ENCODE assay signal across 10 cellular contexts in the genomic region with DNA sequence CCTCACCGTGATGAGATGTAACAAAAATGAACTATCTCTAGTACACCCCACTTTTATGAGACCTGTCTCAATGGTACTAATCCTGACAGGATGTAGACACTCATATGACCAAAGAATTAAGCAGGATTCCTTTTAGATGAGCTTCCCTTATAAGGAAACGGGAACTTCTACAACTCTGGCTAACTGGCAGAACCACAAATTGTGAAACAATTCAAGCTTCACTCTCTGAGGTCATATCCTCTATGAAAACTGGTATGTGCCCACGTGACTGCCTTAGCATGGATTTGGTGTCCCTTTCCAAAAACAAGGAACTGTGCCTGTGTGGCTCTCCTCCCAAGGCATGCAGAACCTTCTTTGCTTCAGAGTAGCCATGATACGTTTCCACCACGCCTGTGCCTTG. TPM values are rescaled to one million over a fixed set of nuclear protein-coding genes. Genes with fewer than 3 reads are reported as not detected.
A peak's percentile ranks its signal among the peaks of the same experiment; 100 is the strongest.
DNase-seq lines count a peak whose midpoint lies in the region; ATAC-seq and TF ChIP-seq lines count a peak whose summit lies in the region.
"Had no signal": no experiment of that assay in that cellular context is flagged by ENCODE, and none has a peak within 500 bp of the region (broad histone marks: within the 10 kb centered on the region; RNA-seq: fewer than 3 reads in every experiment).

No MANE protein-coding gene starts in this region.

- H3K4me3 Mint-ChIP-seq in activated CD8-positive, alpha-beta T cell treated with anti-CD3 and anti-CD28 coated beads, Interleukin-2, amount 10 ng/mL, durations not matched to agents 7 days and 5 days, result no peak overlapping the region
- H3K4me3 Mint-ChIP-seq in activated CD8-positive, alpha-beta T cell treated with anti-CD3 and anti-CD28 coated beads for 36 hours, result no peak overlapping the region

- intact Hi-C loops in activated CD8-positive, alpha-beta T cell treated with anti-CD3 and anti-CD28 coated beads for 36 hours (cut with micrococcal nuclease), result loop anchor here (5.0 kb wide), 1 partner anchor 86 kb away; no protein-coding TSS in a partner anchor

- no peak for DNase-seq in activated CD8-positive, alpha-beta T cell treated with anti-CD3 and anti-CD28 coated beads, Interleukin-2, amount 10 ng/mL, durations not matched to agents 7 days and 5 days
- DNase-seq in activated CD8-positive, alpha-beta T cell treated with anti-CD3 and anti-CD28 coated beads for 36 hours, result no peak
- DNase-seq in astrocyte of the spinal cord (ENCODE audit: low read depth, low spot score) (peak; percentile 77), kidney glomerular epithelial cell (lab: John Stamatoyannopoulos, UW) (peak; percentile 42), upper lobe of left lung (peak in 1 of 2 donors; percentile 76), DMS 273 (lab: John Stamatoyannopoulos, UW; ENCODE audit: unreplicated experiment) (no peak), globus pallidus (ENCODE audit: low spot score) (no peak), GM10266 (ENCODE audit: extremely low spot score) (no peak)
- DNase-seq: anterior cingulate cortex had no signal

- peaks cover 11 to 12% (median 12%) of the 10 kb centered on the region in 4 donors for H3K4me1 ChIP-seq in upper lobe of left lung

- H3K36me3 ChIP-seq in upper lobe of left lung, result peaks cover 0 to 16% (median 12%) of the 10 kb centered on the region in 4 donors

- peak overlapping the region; percentile 3 for H3K27ac Mint-ChIP-seq in activated CD8-positive, alpha-beta T cell treated with anti-CD3 and anti-CD28 coated beads, Interleukin-2, amount 10 ng/mL, durations not matched to agents 7 days and 5 days
- no peak overlapping the region for H3K27ac Mint-ChIP-seq in activated CD8-positive, alpha-beta T cell treated with anti-CD3 and anti-CD28 coated beads for 36 hours

- TF ChIP-seq EP300 in upper lobe of left lung (IDR thresholded peaks at IDR 0.05), result peak in 1 of 4 donors; percentile 15

- H3K9me3 ChIP-seq in upper lobe of left lung, result no peaks in the 10 kb centered on the region

- H3K36me3 Mint-ChIP-seq in activated CD8-positive, alpha-beta T cell treated with anti-CD3 and anti-CD28 coated beads, Interleukin-2, amount 10 ng/mL, durations not matched to agents 7 days and 5 days (ENCODE audit: low read depth), result peaks cover 52% of the 10 kb centered on the region
- peaks cover 64% of the 10 kb centered on the region for H3K36me3 Mint-ChIP-seq in activated CD8-positive, alpha-beta T cell treated with anti-CD3 and anti-CD28 coated beads for 36 hours (ENCODE audit: low read depth)

- 61 to 83% methylated on average over 5 of the region's 5 CpGs for WGBS in upper lobe of left lung, 2 donors

- CTCF ChIA-PET in activated CD8-positive, alpha-beta T cell treated with anti-CD3 and anti-CD28 coated beads, Interleukin-2, amount 10 ng/mL, durations not matched to agents 7 days and 5 days (lab: Charles Lee), result interaction anchor here (1.1 to 8.1 kb wide), 10 partner anchors 11 to 165 kb away, joined by 3 to 129 read pairs (median 20); a partner anchor contains a TSS
- CTCF ChIA-PET in activated CD8-positive, alpha-beta T cell treated with anti-CD3 and anti-CD28 coated beads for 36 hours (lab: Charles Lee), result interaction anchor here (1.0 to 7.6 kb wide), 7 partner anchors 11 to 238 kb away, joined by 3 to 97 read pairs (median 20); a partner anchor contains a TSS

- in situ Hi-C loops in astrocyte of the spinal cord (cut with HindIII; ENCODE audit: low sequenced_read_pairs), result no loop called here

- H3K4me3 ChIP-seq in astrocyte of the spinal cord (ENCODE audit: low read depth, low read length), result no peak overlapping the region
- no peak overlapping the region for H3K4me3 ChIP-seq in upper lobe of left lung

- no peaks in the 10 kb centered on the region for H3K9me3 Mint-ChIP-seq in activated CD8-positive, alpha-beta T cell treated with anti-CD3 and anti-CD28 coated beads, Interleukin-2, amount 10 ng/mL, durations not matched to agents 7 days and 5 days (ENCODE audit: insufficient read depth)
- peaks cover 5% of the 10 kb centered on the region for H3K9me3 Mint-ChIP-seq in activated CD8-positive, alpha-beta T cell treated with anti-CD3 and anti-CD28 coated beads for 36 hours

- TF ChIP-seq POLR2A in upper lobe of left lung (IDR thresholded peaks at IDR 0.05), result no peak

- peaks cover 12% of the 10 kb centered on the region for H3K4me1 Mint-ChIP-seq in activated CD8-positive, alpha-beta T cell treated with anti-CD3 and anti-CD28 coated beads, Interleukin-2, amount 10 ng/mL, durations not matched to agents 7 days and 5 days (ENCODE audit: low read depth)
- H3K4me1 Mint-ChIP-seq in activated CD8-positive, alpha-beta T cell treated with anti-CD3 and anti-CD28 coated beads for 36 hours (ENCODE audit: low read depth), result peaks cover 7% of the 10 kb centered on the region

- ATAC-seq in activated CD8-positive, alpha-beta T cell treated with anti-CD3 and anti-CD28 coated beads, Interleukin-2, amount 10 ng/mL, durations not matched to agents 7 days and 5 days, result no peak
- ATAC-seq in activated CD8-positive, alpha-beta T cell treated with anti-CD3 and anti-CD28 coated beads for 36 hours, result no peak
- ATAC-seq in upper lobe of left lung (ENCODE audit: low FRiP score in 2 of 2), result peak; percentile 12 to 80

- POLR2A ChIA-PET in activated CD8-positive, alpha-beta T cell treated with anti-CD3 and anti-CD28 coated beads, Interleukin-2, amount 10 ng/mL, durations not matched to agents 7 days and 5 days (lab: Charles Lee), result no interaction called here
- POLR2A ChIA-PET in activated CD8-positive, alpha-beta T cell treated with anti-CD3 and anti-CD28 coated beads for 36 hours (lab: Charles Lee), result interaction anchor here (0.5 to 2.4 kb wide), 4 partner anchors 9 to 341 kb away, joined by 3 to 12 read pairs (median 3); no protein-coding TSS in a partner anchor

- no peaks in the 10 kb centered on the region for H3K27me3 ChIP-seq in upper lobe of left lung

- no peaks in the 10 kb centered on the region for H3K27me3 Mint-ChIP-seq in activated CD8-positive, alpha-beta T cell treated with anti-CD3 and anti-CD28 coated beads, Interleukin-2, amount 10 ng/mL, durations not matched to agents 7 days and 5 days (ENCODE audit: low read depth)
- H3K27me3 Mint-ChIP-seq in activated CD8-positive, alpha-beta T cell treated with anti-CD3 and anti-CD28 coated beads for 36 hours, result no peaks in the 10 kb centered on the region

- H3K27ac ChIP-seq in upper lobe of left lung, result peak overlapping the region; percentile 27 to 68 (median 56)
- H3K27ac ChIP-seq: C4-2B had no signal

- TF ChIP-seq CTCF in activated CD8-positive, alpha-beta T cell treated with anti-CD3 and anti-CD28 coated beads for 36 hours (IDR thresholded peaks at IDR 0.05), result no peak
- no peak for TF ChIP-seq CTCF in astrocyte of the spinal cord (IDR thresholded peaks at IDR 0.05; ENCODE audit: low read depth, low read length)
- TF ChIP-seq CTCF in upper lobe of left lung (IDR thresholded peaks at IDR 0.05), result no peak
- TF ChIP-seq CTCF in GM10266 (IDR thresholded peaks at IDR 0.05; ENCODE audit: control insufficient read depth, insufficient read depth, low read depth, missing control alignments), result no peak

RNA-seq across cellular contexts. Expression of a gene that starts 14.1 kb away (rescaled TPM):
- 1 to 10 TPM; 1.4 to 1.7 TPM for total RNA-seq in activated CD8-positive, alpha-beta T cell treated with anti-CD3 and anti-CD28 coated beads, Interleukin-2, amount 10 ng/mL, durations not matched to agents 7 days and 5 days
- 1 to 10 TPM in 1 of 2 experiments, under 1 TPM in 1; 0.69 to 1.2 TPM for total RNA-seq in activated CD8-positive, alpha-beta T cell treated with anti-CD3 and anti-CD28 coated beads for 36 hours
- 1 to 10 TPM in 4 of 6 donors, under 1 TPM in 2; 0.89 to 5.4 (median 2.5) TPM for total RNA-seq in upper lobe of left lung

RNA-seq across cellular contexts. Expression of a gene that starts 21.3 kb away (rescaled TPM):
- total RNA-seq in activated CD8-positive, alpha-beta T cell treated with anti-CD3 and anti-CD28 coated beads, Interleukin-2, amount 10 ng/mL, durations not matched to agents 7 days and 5 days, result 10 to 100 TPM; 32.6 to 33.5 TPM
- 10 to 100 TPM; 34.5 to 35.6 TPM for total RNA-seq in activated CD8-positive, alpha-beta T cell treated with anti-CD3 and anti-CD28 coated beads for 36 hours
- total RNA-seq in upper lobe of left lung, result 10 to 100 TPM in 3 of 6 donors, 1 to 10 TPM in 3; 2.2 to 21.7 (median 11.9) TPM

RNA-seq across cellular contexts. Expression of a gene that starts 32.4 kb away (rescaled TPM):
- 10 to 100 TPM; 40.0 to 41.1 TPM for total RNA-seq in activated CD8-positive, alpha-beta T cell treated with anti-CD3 and anti-CD28 coated beads, Interleukin-2, amount 10 ng/mL, durations not matched to agents 7 days and 5 days
- total RNA-seq in activated CD8-positive, alpha-beta T cell treated with anti-CD3 and anti-CD28 coated beads for 36 hours, result 10 to 100 TPM; 24.7 to 29.8 TPM
- 10 to 100 TPM; 22.0 to 60.8 (median 42.5) TPM for total RNA-seq in upper lobe of left lung

Comparison
In these comparisons a context has a peak if more than half of its experiments do, and no peak if none do; other contexts are left out.
1. ATAC-seq: peak in upper lobe of left lung (2 of 2); none in activated CD8-positive, alpha-beta T cell treated with anti-CD3 and anti-CD28 coated beads, Interleukin-2, amount 10 ng/mL, durations not matched to agents 7 days and 5 days (single experiment) and activated CD8-positive, alpha-beta T cell treated with anti-CD3 and anti-CD28 coated beads for 36 hours (single experiment).
2. DNase-seq: peak in astrocyte of the spinal cord (single experiment) and kidney glomerular epithelial cell (single experiment); none in activated CD8-positive, alpha-beta T cell treated with anti-CD3 and anti-CD28 coated beads, Interleukin-2, amount 10 ng/mL, durations not matched to agents 7 days and 5 days (single experiment), activated CD8-positive, alpha-beta T cell treated with anti-CD3 and anti-CD28 coated beads for 36 hours (single experiment), DMS 273 (single experiment), globus pallidus (single experiment) and GM10266 (single experiment).